In genomic region chr12:124713041-124713435, GRCh38 we compare ENCODE assay signal across 8 cellular contexts.
A peak's percentile ranks its signal among the peaks of the same experiment; 100 is the strongest.
DNase-seq lines count a peak whose midpoint lies in the region; ATAC-seq and TF ChIP-seq lines count a peak whose summit lies in the region.

No MANE protein-coding gene starts in this region.

- H3K79me2 ChIP-seq in ACC112 (ENCODE audit: control insufficient read depth, insufficient read depth, low read length, unreplicated experiment) = no peaks in the 10 kb centered on the region
- no peaks in the 10 kb centered on the region for H3K79me2 ChIP-seq in Loucy (ENCODE audit: insufficient read depth, low read length)

- no peak overlapping the region for H2AFZ ChIP-seq in ACC112 (ENCODE audit: low read length, unreplicated experiment)
- no peak overlapping the region; the same call in 1 of the 2 replicates for H2AFZ ChIP-seq in Loucy (ENCODE audit: low read length)

- WGBS in sigmoid colon, 2 donors = 76 to 80% methylated on average over 14 of the region's 14 CpGs

- TF ChIP-seq EP300 in sigmoid colon (IDR thresholded peaks at IDR 0.05) = peak in 3 of 4 donors; percentile 16 to 90 (median 65)

- intact Hi-C loops in sigmoid colon (cut with DNase I) = no loop called here

- H3K36me3 ChIP-seq in ACC112 (ENCODE audit: insufficient read depth, low read length) (no peaks in the 10 kb centered on the region), Loucy (ENCODE audit: insufficient read depth, low read length) (no peaks in the 10 kb centered on the region), sigmoid colon (no peaks in the 10 kb centered on the region)

- H4K20me1 ChIP-seq in Loucy (ENCODE audit: insufficient read depth, low read length, poor library complexity, severe bottlenecking) = no peaks in the 10 kb centered on the region

- DNase-seq in sigmoid colon = peak; percentile 88
- DNase-seq in HK-2 (ENCODE audit: unreplicated experiment) = no peak
- DNase-seq in SW480 (ENCODE audit: low spot score) = no peak

- H3K4me3 ChIP-seq in ACC112 (ENCODE audit: low read depth, low read length) = peak overlapping the region; percentile 54
- no peak overlapping the region for H3K4me3 ChIP-seq in Loucy (ENCODE audit: low read length, poor library complexity, severe bottlenecking)
- peak overlapping the region in 3 of 4 donors; percentile 27 to 37 (median 36) for H3K4me3 ChIP-seq in sigmoid colon

- peak overlapping the region; percentile 62 for H3K4me2 ChIP-seq in Loucy (ENCODE audit: low read depth, low read length, poor library complexity, severe bottlenecking)

- H3K27me3 ChIP-seq in ACC112 (ENCODE audit: insufficient read depth, low read length) = no peaks in the 10 kb centered on the region
- H3K27me3 ChIP-seq in Loucy (ENCODE audit: insufficient read depth, low read length, poor library complexity, severe bottlenecking) = no peaks in the 10 kb centered on the region
- H3K27me3 ChIP-seq in sigmoid colon = no peaks in the 10 kb centered on the region

- H3K4me1 ChIP-seq in ACC112 (ENCODE audit: control insufficient read depth, insufficient read depth, low read length, unreplicated experiment) (peaks cover 14% of the 10 kb centered on the region), Loucy (ENCODE audit: insufficient read depth, low read length, poor library complexity, severe bottlenecking) (peaks cover 15% of the 10 kb centered on the region), sigmoid colon (peaks cover 0 to 34% (median 28%) of the 10 kb centered on the region in 4 donors)

- H3K27ac ChIP-seq in ACC112 (ENCODE audit: low read depth, low read length) (0 out of 2 replicates have a peak overlapping the region, but pooled peaks have one; percentile 51), sigmoid colon (peak overlapping the region; percentile 85 to 97 (median 88))

- no peak for TF ChIP-seq CTCF in Loucy (conservative IDR thresholded peaks at IDR 0.05; ENCODE audit: low read length)
- no peak for TF ChIP-seq CTCF in sigmoid colon (IDR thresholded peaks at IDR 0.05)

- ATAC-seq in GM19395 (IDR thresholded peaks at IDR 0.05; ENCODE audit: unreplicated experiment) = peak; percentile 26
- peak; percentile 83 for ATAC-seq in esophagus mucosa
- no peak for ATAC-seq in HG02763 (IDR thresholded peaks at IDR 0.05; ENCODE audit: unreplicated experiment)

- no peaks in the 10 kb centered on the region for H3F3A ChIP-seq in Loucy (ENCODE audit: low read depth)

- no peak for TF ChIP-seq POLR2A in sigmoid colon (IDR thresholded peaks at IDR 0.05)

- H3K9me3 ChIP-seq in Loucy (ENCODE audit: insufficient read depth, low read depth, low read length) (no peaks in the 10 kb centered on the region), sigmoid colon (peaks cover 0 to under 1% (median 0%) of the 10 kb centered on the region in 4 donors)

- no peaks in the 10 kb centered on the region for H3K9me2 ChIP-seq in Loucy (replicated peaks; ENCODE audit: low read depth, low read length)

- peak overlapping the region; percentile 53 for H3K9ac ChIP-seq in Loucy (ENCODE audit: low read depth, low read length, poor library complexity, severe bottlenecking)
